ENCODE assay signal across 16 cellular contexts in genomic region chr4:150256841-150257273, GRCh38.
DNase-seq lines count a peak whose midpoint lies in the region; ATAC-seq, FAIRE-seq and TF ChIP-seq lines count a peak whose summit lies in the region.
"Had no signal": no experiment of that assay in that cellular context is flagged by ENCODE, and none has a peak within 500 bp of the region (broad histone marks: within the 10 kb centered on the region; RNA-seq: fewer than 3 reads in every experiment).

No MANE protein-coding gene starts in this region.

- H3K4me2 ChIP-seq in H9 (ENCODE audit: insufficient read depth, insufficient read length, low read length), result no peak overlapping the region
- H3K4me2 ChIP-seq: PC-9 had no signal

- H3K56ac ChIP-seq in H9 (ENCODE audit: insufficient read length, low read depth, low read length), result no peak overlapping the region

- in situ Hi-C loops in brain microvascular endothelial cell (cut with HindIII; ENCODE audit: low pct_ligation_motif_present, low sequenced_read_pairs), result no loop called here

- H2BK20ac ChIP-seq in H9 (ENCODE audit: low read depth, low read length, poor library complexity, severe bottlenecking), result no peak overlapping the region

- H2BK5ac ChIP-seq in H9 (ENCODE audit: insufficient read length, low read length), result no peak overlapping the region

- WGBS in H9 (ENCODE audit: extremely low coverage, insufficient read length, low lambda C conversion rate), result no CpG with 5 or more reads among the region's 16 CpGs
- WGBS in pancreas, 2 donors, result 93 to 94% methylated on average over 16 of the region's 16 CpGs

- no peak overlapping the region for H3K27ac ChIP-seq in H9 (ENCODE audit: insufficient read length, low read depth, low read length)
- no peak overlapping the region for H3K27ac ChIP-seq in brain microvascular endothelial cell
- H3K27ac ChIP-seq in pancreas, result no peak overlapping the region
- H3K27ac ChIP-seq: PC-9, SK-N-MC had no signal

- 0 out of 2 replicates have a peak, but pooled peaks cover 3% of the 10 kb centered on the region for H3K4me1 ChIP-seq in H9 (ENCODE audit: insufficient read depth, low read length)
- no peaks in the 10 kb centered on the region for H3K4me1 ChIP-seq in pancreas

- intact Hi-C loops in pancreas (cut with DNase I), result no loop called here

- H3K9me3 ChIP-seq in H9 (ENCODE audit: control insufficient read depth, low read depth, low read length) (no peaks in the 10 kb centered on the region), pancreas (no peaks in the 10 kb centered on the region)

- H3K27me3 Mint-ChIP-seq in H9 (ENCODE audit: low read depth) (no peaks in the 10 kb centered on the region; the same call in none of the 2 replicates), neural crest cell (ENCODE audit: low read depth) (no peaks in the 10 kb centered on the region)
- H3K27me3 Mint-ChIP-seq: activated CD4-positive, alpha-beta T cell treated with anti-CD3 and anti-CD28 coated beads for 36 hours; CD4-positive, alpha-beta memory T cell had no signal

- H2BK12ac ChIP-seq in H9 (ENCODE audit: insufficient read length, low read depth, low read length), result no peak overlapping the region

- H3K79me2 ChIP-seq in H9 (ENCODE audit: insufficient read depth, low read length), result no peaks in the 10 kb centered on the region

- H3K4me3 ChIP-seq in brain microvascular endothelial cell (ENCODE audit: low read depth, low read length) (no peak overlapping the region), pancreas (no peak overlapping the region)
- H3K4me3 ChIP-seq: PC-9, SK-N-MC had no signal

- H4K91ac ChIP-seq in H9 (ENCODE audit: insufficient read length, low read depth, low read length), result no peak overlapping the region

- H3K4me1 Mint-ChIP-seq in H9 (peaks cover 35% of the 10 kb centered on the region in 2 experiments), neural crest cell (peaks cover 32% of the 10 kb centered on the region)
- H3K4me1 Mint-ChIP-seq: activated CD4-positive, alpha-beta T cell treated with anti-CD3 and anti-CD28 coated beads for 36 hours had no signal

- no peaks in the 10 kb centered on the region for H3K23me2 ChIP-seq in H9 (ENCODE audit: insufficient read length, low read depth, low read length, poor library complexity, severe bottlenecking)

- H3K4me3 Mint-ChIP-seq in H9 (peak overlapping the region in 1 of 2 experiments; percentile 16; a peak in 1 of 5 replicates), neural crest cell (peak overlapping the region; percentile 74)
- H3K4me3 Mint-ChIP-seq: activated CD4-positive, alpha-beta T cell treated with anti-CD3 and anti-CD28 coated beads for 36 hours had no signal

- H4K5ac ChIP-seq in H9 (ENCODE audit: insufficient read length, low read depth, low read length), result no peak overlapping the region

- H3T11ph ChIP-seq in H9 (ENCODE audit: low read length), result no peak overlapping the region

- FAIRE-seq in pancreas (lab: Jason Lieb, UNC), result no peak
- FAIRE-seq: astrocyte had no signal

- no peak overlapping the region for H2AK5ac ChIP-seq in H9 (ENCODE audit: insufficient read length, low read length)

- H3K9me3 Mint-ChIP-seq in H9 (peaks cover 0 to under 1% of the 10 kb centered on the region in 2 experiments; a peak in 3 of 5 replicates), neural crest cell (no peaks in the 10 kb centered on the region)

- no peak overlapping the region for H3K18ac ChIP-seq in H9 (ENCODE audit: insufficient read length, low read depth, low read length)

- H3K9ac ChIP-seq in H9 (ENCODE audit: extremely low read depth, insufficient read length, low read length), result no peak overlapping the region

- no peak overlapping the region for H2BK120ac ChIP-seq in H9 (ENCODE audit: low read depth, low read length, poor library complexity, severe bottlenecking)

- H2BK15ac ChIP-seq in H9 (ENCODE audit: low read depth, low read length), result no peak overlapping the region

- no peaks in the 10 kb centered on the region for H4K20me1 ChIP-seq in H9 (ENCODE audit: control insufficient read depth, insufficient read depth, insufficient read length)

- H3K36me3 Mint-ChIP-seq in H9 (ENCODE audit: insufficient read depth in 1 of 3, low read depth in 3 of 3) (peaks cover 0 to 4% (median 0%) of the 10 kb centered on the region in 3 experiments; a peak in 1 of 7 replicates), neural crest cell (ENCODE audit: low read depth) (peaks cover 37% of the 10 kb centered on the region)

- DNase-seq in H9 (peak; percentile 81), brain microvascular endothelial cell (no peak), iPS-NIHi11 (ENCODE audit: low spot score) (peak; percentile 62), neural crest cell (ENCODE audit: low read depth, low spot score) (peak; percentile 25), pancreas (no peak), KG1 (lab: John Stamatoyannopoulos, UW) (no peak), NCI-H1436 (lab: John Stamatoyannopoulos, UW) (no peak)
- DNase-seq: activated CD4-positive, alpha-beta T cell treated with anti-CD3 and anti-CD28 coated beads for 36 hours; activated naive CD4-positive, alpha-beta T cell treated with Interleukin-2 at 50 U/mL for 16 hours; CD4-positive, alpha-beta memory T cell; NCI-H2171; NCI-H82; PC-9 had no signal

- TF ChIP-seq CTCF in H9 (conservative IDR thresholded peaks at IDR 0.05) (peak; percentile 21; the same call in 1 of the 3 replicates), brain microvascular endothelial cell (IDR thresholded peaks at IDR 0.05; ENCODE audit: low read depth, low read length, missing control alignments) (peak; percentile 28), neural crest cell (conservative IDR thresholded peaks at IDR 0.05) (no peak), pancreas (IDR thresholded peaks at IDR 0.05) (no peak)

- no peaks in the 10 kb centered on the region for H3K36me3 ChIP-seq in brain microvascular endothelial cell (replicated peaks)
- no peaks in the 10 kb centered on the region for H3K36me3 ChIP-seq in pancreas

- H3K23ac ChIP-seq in H9 (ENCODE audit: insufficient read length, low read depth, low read length), result no peak overlapping the region

- no peak overlapping the region for H3K14ac ChIP-seq in H9 (ENCODE audit: insufficient read depth, low read length)

- no peak overlapping the region for H4K8ac ChIP-seq in H9 (replicated peaks; ENCODE audit: insufficient read length, low read depth, low read length)

- H3K27me3 ChIP-seq in H9 (ENCODE audit: insufficient read depth, low read length) (no peaks in the 10 kb centered on the region), brain microvascular endothelial cell (replicated peaks) (no peaks in the 10 kb centered on the region), pancreas (no peaks in the 10 kb centered on the region)

- no peak overlapping the region for H3K4ac ChIP-seq in H9 (ENCODE audit: low read depth, low read length)

- H3K79me1 ChIP-seq in H9 (ENCODE audit: insufficient read depth, low read depth, low read length, poor library complexity, severe bottlenecking), result no peaks in the 10 kb centered on the region

- ATAC-seq in pancreas, result no peak
- no peak for ATAC-seq in HG03460 (IDR thresholded peaks at IDR 0.05; ENCODE audit: unreplicated experiment)
- ATAC-seq: activated CD4-positive, alpha-beta T cell treated with anti-CD3 and anti-CD28 coated beads for 36 hours had no signal

- H3K27ac Mint-ChIP-seq in H9, result peak overlapping the region in 1 of 3 experiments; percentile 75; a peak in 2 of 7 replicates
- peak overlapping the region; percentile 8 for H3K27ac Mint-ChIP-seq in neural crest cell (ENCODE audit: unreplicated experiment)
- H3K27ac Mint-ChIP-seq: activated CD4-positive, alpha-beta T cell treated with anti-CD3 and anti-CD28 coated beads for 36 hours; CD4-positive, alpha-beta memory T cell had no signal

- H2AFZ ChIP-seq in H9 (ENCODE audit: low read length), result no peak overlapping the region
- H2AFZ ChIP-seq: PC-9 had no signal

Comparison
In these comparisons a context has a peak if more than half of its experiments do, and no peak if none do; other contexts are left out.
1. DNase-seq: peak in H9 (single experiment), iPS-NIHi11 (single experiment) and neural crest cell (single experiment); none in brain microvascular endothelial cell (single experiment), pancreas (0 of 6), KG1 (single experiment) and NCI-H1436 (single experiment).
2. CTCF ChIP-seq: peak in H9 (single experiment) and brain microvascular endothelial cell (single experiment); none in neural crest cell (single experiment) and pancreas (0 of 4).